ENCODE assay signal across 20 cellular contexts in the genomic region with DNA sequence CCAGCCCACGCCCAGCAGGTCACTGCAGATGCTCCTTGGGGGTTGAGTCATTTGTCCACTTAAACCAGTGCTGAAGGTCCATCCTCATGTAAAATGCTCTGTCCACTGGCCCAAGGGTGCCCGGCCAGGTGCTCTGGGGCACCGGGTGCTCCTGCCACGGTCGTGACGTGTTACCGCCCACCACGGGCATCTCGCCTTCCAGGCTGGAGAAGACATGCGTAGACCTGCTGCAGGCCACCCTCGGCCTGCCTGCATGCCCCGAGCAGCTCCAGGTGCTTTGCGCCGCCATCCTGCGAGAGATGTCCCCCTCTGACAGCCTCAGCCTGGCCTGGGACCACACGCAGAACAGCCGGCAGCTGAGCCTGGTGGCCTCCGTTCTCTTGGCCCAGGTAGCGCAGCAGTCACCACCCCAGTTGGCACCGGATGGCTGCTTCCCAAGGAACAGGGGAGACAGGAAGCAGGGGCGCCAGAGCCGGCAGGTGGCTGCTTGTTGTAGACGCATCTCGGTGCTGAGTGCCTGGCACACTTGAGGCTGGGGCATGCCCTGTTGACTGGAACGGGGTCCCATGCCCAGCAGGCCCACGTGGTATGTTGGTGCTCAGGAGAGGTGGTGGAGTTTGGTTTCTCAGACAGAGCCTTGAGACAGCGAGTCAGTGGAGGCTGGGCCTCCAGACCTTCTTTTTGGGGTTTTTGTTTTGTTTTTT. TPM values are rescaled to one million over a fixed set of nuclear protein-coding genes. Genes with fewer than 3 reads are reported as not detected.
A peak's percentile ranks its signal among the peaks of the same experiment; 100 is the strongest.
DNase-seq lines count a peak whose midpoint lies in the region; ATAC-seq, FAIRE-seq and TF ChIP-seq lines count a peak whose summit lies in the region.
"Had no signal": no experiment of that assay in that cellular context is flagged by ENCODE, and none has a peak within 500 bp of the region (broad histone marks: within the 10 kb centered on the region; RNA-seq: fewer than 3 reads in every experiment).

No MANE protein-coding gene starts in this region.

- H2BK15ac ChIP-seq in neuronal stem cell (ENCODE audit: low read length), result no peak overlapping the region

- peaks cover 7% of the 10 kb centered on the region for H3K79me1 ChIP-seq in neuronal stem cell (ENCODE audit: low read depth, low read length)

- no peak for TF ChIP-seq EP300 in K562 (IDR thresholded peaks at IDR 0.05; ENCODE audit: low read length)

- no peak overlapping the region for H3K14ac ChIP-seq in neuronal stem cell (ENCODE audit: low read length)

- intact Hi-C loops in left ventricle myocardium superior (cut with micrococcal nuclease), result no loop called here
- intact Hi-C loops in cardiac septum (cut with DNase I), result no loop called here
- intact Hi-C loops in K562 (cut with micrococcal nuclease), result no loop called here

- H4K8ac ChIP-seq in neuronal stem cell (ENCODE audit: low read depth, low read length), result no peak overlapping the region

- no peak overlapping the region for H3K4me3 ChIP-seq in K562
- H3K4me3 ChIP-seq in neuronal stem cell (ENCODE audit: low read length in 2 of 2), result no peak overlapping the region
- H3K4me3 ChIP-seq: A549 had no signal

- 90% methylated on average over 24 of the region's 27 CpGs for whole genome bisulfite sequencing in K562 (ENCODE audit: insufficient coverage, low coverage, missing lambda C conversion rate)
- WGBS in neuronal stem cell (ENCODE audit: extremely low coverage in 2 of 2, insufficient read length in 2 of 2, insufficient replicate concordance in 1 of 2), 2 donors, result no CpG with 5 or more reads among the region's 27 CpGs

- no peaks in the 10 kb centered on the region for H3K9me3 ChIP-seq in K562 (replicated peaks; ENCODE audit: control insufficient read depth, insufficient read depth, low read depth, low read length)
- no peaks in the 10 kb centered on the region for H3K9me3 ChIP-seq in neuronal stem cell (replicated peaks in 1 of 2; ENCODE audit: control insufficient read depth in 2 of 2, insufficient read depth in 1 of 2, low read depth in 1 of 2, low read length in 2 of 2)
- H3K9me3 ChIP-seq: A549, Caco-2 had no signal

- TF ChIP-seq POLR2A in GM12891 (IDR thresholded peaks at IDR 0.05; ENCODE audit: low read depth, low read length) (no peak), K562 (conservative IDR thresholded peaks at IDR 0.05) (no peak)

- H3K23ac ChIP-seq in neuronal stem cell (ENCODE audit: low read depth, low read length, poor library complexity), result no peak overlapping the region

- H3K9me1 ChIP-seq in K562 (ENCODE audit: control insufficient read depth, insufficient read depth, low read length), result no peaks in the 10 kb centered on the region

- no peak overlapping the region for H2BK12ac ChIP-seq in neuronal stem cell (ENCODE audit: low read length)

- no peak for TF ChIP-seq RAD21 in K562 (CRISPR knock-in tag; conservative IDR thresholded peaks at IDR 0.05 in 1 of 2, IDR thresholded peaks at IDR 0.05 in 1 of 2)

- DNase-seq in left ventricle myocardium superior (peak; percentile 31), cardiac septum (ENCODE audit: low spot score) (no peak), GM12891 (ENCODE audit: insufficient read length, low spot score) (no peak), K562 (ENCODE audit: extremely low read depth in 1 of 4, low spot score in 3 of 4) (no peak), neuronal stem cell (ENCODE audit: low spot score) (no peak), RKO (ENCODE audit: low spot score) (no peak), SK-N-DZ (ENCODE audit: low spot score) (no peak)
- DNase-seq: AML-193; Caco-2; CD4-positive, alpha-beta T cell; GOT3; H7; HFFc6 had no signal

- H2AFZ ChIP-seq in K562 (ENCODE audit: low read depth, low read length), result no peak overlapping the region
- H2AFZ ChIP-seq in neuronal stem cell (ENCODE audit: low read length), result no peak overlapping the region

- peak overlapping the region in 1 of 2 experiments; percentile 35; a peak in 1 of 4 replicates for H3K9ac ChIP-seq in K562 (ENCODE audit: insufficient read depth in 1 of 2, low read depth in 2 of 2, low read length in 2 of 2)
- no peak overlapping the region for H3K9ac ChIP-seq in neuronal stem cell (ENCODE audit: low read depth, low read length, poor library complexity)

- H3K18ac ChIP-seq in neuronal stem cell (ENCODE audit: low read length), result no peak overlapping the region

- H3K27ac ChIP-seq in K562 (ENCODE audit: extremely low read depth, low read depth, low read length) (no peak overlapping the region), neuronal stem cell (replicated peaks; ENCODE audit: low read length) (no peak overlapping the region)
- H3K27ac ChIP-seq: 22Rv1, A549, C4-2B had no signal

- H3K4me2 ChIP-seq in K562 (ENCODE audit: insufficient read depth, low read length), result no peak overlapping the region
- H3K4me2 ChIP-seq in neuronal stem cell (ENCODE audit: insufficient read depth, low read length, poor library complexity, severe bottlenecking), result no peak overlapping the region
- H3K4me2 ChIP-seq: A549 had no signal

- CTCF ChIA-PET in K562 (lab: Yijun Ruan, JAX; ENCODE audit: low intra/inter-chr PET ratio), result no interaction called here

- H2BK5ac ChIP-seq in neuronal stem cell (ENCODE audit: low read length), result peak overlapping the region; percentile 24

- 0 out of 2 replicates have a peak, but pooled peaks cover 3% of the 10 kb centered on the region for H4K20me1 ChIP-seq in K562 (replicated peaks; ENCODE audit: control insufficient read depth, insufficient read depth, low read length)

- BruUV-seq in K562 (replicated peaks; lab: Mats Ljungman, UMichigan), result no TSS peak

- no peak for FAIRE-seq in GM12891 (lab: Jason Lieb, UNC)
- no peak for FAIRE-seq in K562 (lab: Jason Lieb, UNC)
- FAIRE-seq: A549, D721Med, G401.6 had no signal

- POLR2A ChIA-PET in K562 (lab: Yijun Ruan, JAX), result no interaction called here

- H2AK5ac ChIP-seq in neuronal stem cell (ENCODE audit: low read depth, low read length), result no peak overlapping the region

- no peaks in the 10 kb centered on the region for H3K27me3 ChIP-seq in K562 (ENCODE audit: control insufficient read depth in 2 of 2, insufficient read depth in 2 of 2, low read length in 2 of 2)
- H3K27me3 ChIP-seq in neuronal stem cell (ENCODE audit: control insufficient read depth in 3 of 3, insufficient read depth in 3 of 3, low read depth in 1 of 3, low read length in 3 of 3), result no peaks in the 10 kb centered on the region

- in situ Hi-C loops in K562 (cut with MboI), result no loop called here

- peaks cover 51% of the 10 kb centered on the region; the same call in 2 of the 3 replicates for H3K36me3 ChIP-seq in K562 (ENCODE audit: control insufficient read depth, insufficient read depth, low read length)
- H3K36me3 ChIP-seq in neuronal stem cell (replicated peaks in 1 of 2; ENCODE audit: control insufficient read depth in 2 of 2, insufficient read depth in 2 of 2, low read length in 2 of 2), result peaks cover 14 to 50% of the 10 kb centered on the region in 2 donors

- peaks cover 12% of the 10 kb centered on the region for H3K79me2 ChIP-seq in K562 (ENCODE audit: control insufficient read depth, insufficient read depth, low read length)

- no peak overlapping the region for H2BK120ac ChIP-seq in neuronal stem cell (ENCODE audit: low read depth, low read length)

- TF ChIP-seq CTCF in K562 (IDR thresholded peaks at IDR 0.05 in 2 of 3, conservative IDR thresholded peaks at IDR 0.05 in 1 of 3; ENCODE audit: insufficient read depth in 2 of 3, low read depth in 1 of 3, low read length in 3 of 3), result no peak

- ATAC-seq in left ventricle myocardium superior, result no peak
- ATAC-seq in K562, result no peak
- ATAC-seq in HG03108 (IDR thresholded peaks at IDR 0.05; ENCODE audit: unreplicated experiment), result no peak
- ATAC-seq: A549, HCT116 had no signal

- no peak overlapping the region for H3K4ac ChIP-seq in neuronal stem cell (ENCODE audit: low read length)

- H4K91ac ChIP-seq in neuronal stem cell (ENCODE audit: low read depth, low read length, poor library complexity), result no peak overlapping the region

- H3K4me1 ChIP-seq in K562 (replicated peaks in 1 of 2; ENCODE audit: control insufficient read depth in 2 of 2, insufficient read depth in 2 of 2, low read length in 2 of 2) (peaks cover 5 to 14% of the 10 kb centered on the region in 2 experiments; a peak in 3 of 5 replicates), neuronal stem cell (ENCODE audit: control insufficient read depth in 2 of 2, insufficient read depth in 1 of 2, low read depth in 1 of 2, low read length in 2 of 2) (no peaks in the 10 kb centered on the region)
- H3K4me1 ChIP-seq: Caco-2 had no signal

TF ChIP-seq in GM12891, 5 proteins besides CTCF, POLR2A, EP300 and RAD21:
- TF ChIP-seq POLR2AphosphoS5 (IDR thresholded peaks at IDR 0.05; ENCODE audit: low read depth, low read length) (0 out of 2 replicates have a peak, but pooled peaks have one; percentile 11), PAX5 (IDR thresholded peaks at IDR 0.05; ENCODE audit: insufficient read depth, low read length, severe bottlenecking) (no peak)

TF ChIP-seq in K562, 482 proteins besides CTCF, POLR2A, EP300 and RAD21 (continues in another document):
- no peak for TF ChIP-seq PHB (CRISPR knock-in tag; IDR thresholded peaks at IDR 0.05)
- 0 out of 2 replicates have a peak, but pooled peaks have one; percentile 31 for TF ChIP-seq RBFOX2 (IDR thresholded peaks at IDR 0.05; ENCODE audit: low read depth, low read length)
- TF ChIP-seq RBM22 (IDR thresholded peaks at IDR 0.05; ENCODE audit: low read depth, low read length, poor library complexity, severe bottlenecking), result no peak

RNA-seq across cellular contexts. Expression of a gene that starts 6.1 kb away (rescaled TPM):
- total RNA-seq in left ventricle myocardium superior (10.5 TPM), cardiac septum (15.9 TPM), K562 (2014; rRNA removed) (19.8 and 23.1 TPM in 2 replicates), K562 (2014; rRNA removed; fragmentation: Illumina TruSeq; extraction: Trizol) (2.7 and 3.3 TPM in 2 replicates), K562 (2015; rRNA removed; fragmentation: Illumina TruSeq; extraction: Trizol) (11.1 and 12.6 TPM in 2 replicates), K562 (2021) (25.6 and 31.1 TPM in 2 replicates)
- polyA plus RNA-seq in GM12891 (2012; ENCODE audit: low read depth, missing spikeins), result 20.7 TPM
- total RNA-seq in K562 (2011; cell fraction: chromatin; rRNA removed; ENCODE audit: low replicate concordance), result 41.6 and 134 TPM in 2 replicates
- total RNA-seq in K562 (2011; cell fraction: nucleolus; rRNA removed), result 104 and 127 TPM in 2 replicates
- 53.1 and 59.0 TPM in 2 replicates for total RNA-seq in K562 (2011; cell fraction: nucleoplasm; rRNA removed)
- polyA plus RNA-seq in K562 (2011; rRNA removed) (6.4 and 13.9 TPM in 2 replicates), K562 (2014; fragmentation: Illumina TruSeq; extraction: Trizol) (4.1 and 9.6 TPM in 2 replicates), K562 (2014; fragmentation: Nextera tagmentation; extraction: Ambion mirVana) (under 1 TPM; 0.06 to 0.98 TPM), K562 (2014; rRNA removed) (22.1 and 26.3 TPM in 2 replicates)
- 8.3 and 24.8 TPM in 2 replicates for polyA plus RNA-seq in K562 (2011; cell fraction: cytosol; rRNA removed)
- 60.3 and 105 TPM in 2 replicates for polyA plus RNA-seq in K562 (2011; cell fraction: nucleus; rRNA removed)
- 21.4 and 42.0 TPM in 2 replicates for polyA plus RNA-seq in K562 (2012)
- polyA minus RNA-seq in K562 (2011; rRNA and poly(A)+ RNA removed), result 2.1 and 3.0 TPM in 2 replicates
- 8.8 and 9.3 TPM in 2 replicates for polyA minus RNA-seq in K562 (2011; cell fraction: cytosol; rRNA and poly(A)+ RNA removed)
- polyA minus RNA-seq in K562 (2011; cell fraction: nucleus; rRNA and poly(A)+ RNA removed), result 28.7 and 31.2 TPM in 2 replicates
- polyA plus RNA-seq in neuronal stem cell (2013, experiment 1 of 2), result 6.0 TPM
- 6.1 TPM for polyA plus RNA-seq in neuronal stem cell (2013, experiment 2 of 2)
- 26.0 and 28.2 TPM in 2 replicates for polyA plus RNA-seq in SK-N-DZ (2014; cell fraction: cytosol; rRNA removed)
- 90.4 and 109 TPM in 2 replicates for polyA plus RNA-seq in SK-N-DZ (2014; cell fraction: nucleus; rRNA removed)
